19 cellular contexts compared by ENCODE assay signal in the genomic region with DNA sequence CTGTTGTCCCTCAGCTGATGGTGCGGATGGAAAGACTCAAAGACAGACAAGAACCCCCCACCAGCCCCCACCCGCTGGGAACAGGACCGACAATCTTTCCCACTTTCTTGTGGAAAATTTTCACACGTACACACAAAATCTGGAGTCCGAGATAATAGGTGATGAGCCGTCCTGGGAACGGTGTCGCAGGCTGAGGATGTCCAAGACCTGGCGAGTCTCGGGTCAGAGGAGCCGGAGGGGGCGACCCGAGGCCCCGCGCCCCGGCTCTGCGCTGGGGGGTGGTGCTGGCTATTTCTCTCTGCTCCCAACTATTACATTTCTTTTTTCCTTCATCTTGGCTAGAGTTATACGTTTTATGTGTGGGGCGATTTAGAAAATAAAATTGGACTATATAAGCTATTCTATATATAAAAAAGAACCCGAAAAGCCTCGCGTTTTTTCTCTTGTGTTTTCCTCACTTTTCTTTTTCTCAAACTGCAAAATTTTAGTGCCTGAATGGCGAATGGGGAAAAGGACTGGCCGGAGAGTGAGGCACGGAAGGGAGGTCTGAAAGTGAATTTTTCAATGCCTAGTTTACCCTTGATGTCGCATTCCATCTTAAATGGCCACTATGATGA.
"Had no signal": no experiment of that assay in that cellular context is flagged by ENCODE, and none has a peak within 500 bp of the region (broad histone marks: within the 10 kb centered on the region; RNA-seq: fewer than 3 reads in every experiment).

No MANE protein-coding gene starts in this region.

- ATAC-seq: activated naive CD8-positive, alpha-beta T cell treated with anti-CD3 and anti-CD28 coated beads, Interleukin-2, amount 50 U/mL, for 24 hours; left lobe of liver; natural killer cell treated with Interleukin-12 subunit alpha and Interleukin-12 subunit beta and Interleukin-15 and Interleukin-18, amount 100 ng/mL, for 72 hours had no signal

- H3K27ac Mint-ChIP-seq: activated naive CD8-positive, alpha-beta T cell treated with anti-CD3 and anti-CD28 coated beads, Interleukin-2, amount 50 U/mL, for 24 hours; activated T-helper 1 cell treated with anti-CD3 and anti-CD28 coated beads, Interleukin-12 subunit alpha, Interleukin-12 subunit beta, Interleukin-2, Interleukin-4 antibody, amounts not matched to agents 30 ng/mL and 10 ng/mL and 1 ng/mL, durations not matched to agents 14 hours and 24 hours and 36 hours; dendritic cell treated with granulocyte-macrophage colony-stimulating factor and Interleukin-4, amounts not matched to agents 40 ng/mL and 50 ng/mL, for 4 days; natural killer cell treated with Interleukin-12 subunit alpha and Interleukin-12 subunit beta and Interleukin-15 and Interleukin-18, amount 100 ng/mL, for 72 hours; stimulated activated naive CD8-positive, alpha-beta T cell treated with anti-CD3 and anti-CD28 coated beads, Interleukin-15, Interleukin-2, amounts not matched to agents 100 ng/mL and 50 ng/mL, for 24 hours had no signal

- H3K36me3 ChIP-seq: prostate gland, sigmoid colon had no signal

- H3K4me3 Mint-ChIP-seq: activated naive CD8-positive, alpha-beta T cell treated with anti-CD3 and anti-CD28 coated beads, Interleukin-2, amount 50 U/mL, for 24 hours; activated T-helper 1 cell treated with anti-CD3 and anti-CD28 coated beads, Interleukin-12 subunit alpha, Interleukin-12 subunit beta, Interleukin-2, Interleukin-4 antibody, amounts not matched to agents 30 ng/mL and 10 ng/mL and 1 ng/mL, durations not matched to agents 14 hours and 24 hours and 36 hours; dendritic cell treated with granulocyte-macrophage colony-stimulating factor and Interleukin-4, amounts not matched to agents 40 ng/mL and 50 ng/mL, for 4 days; natural killer cell treated with Interleukin-12 subunit alpha and Interleukin-12 subunit beta and Interleukin-15 and Interleukin-18, amount 100 ng/mL, for 72 hours; stimulated activated naive CD8-positive, alpha-beta T cell treated with anti-CD3 and anti-CD28 coated beads, Interleukin-15, Interleukin-2, amounts not matched to agents 100 ng/mL and 50 ng/mL, for 24 hours had no signal

- H3K4me3 ChIP-seq: prostate gland, sigmoid colon had no signal

- H3K9me3 Mint-ChIP-seq: activated naive CD8-positive, alpha-beta T cell treated with anti-CD3 and anti-CD28 coated beads, Interleukin-2, amount 50 U/mL, for 24 hours; activated T-helper 1 cell treated with anti-CD3 and anti-CD28 coated beads, Interleukin-12 subunit alpha, Interleukin-12 subunit beta, Interleukin-2, Interleukin-4 antibody, amounts not matched to agents 30 ng/mL and 10 ng/mL and 1 ng/mL, durations not matched to agents 14 hours and 24 hours and 36 hours; dendritic cell treated with granulocyte-macrophage colony-stimulating factor and Interleukin-4, amounts not matched to agents 40 ng/mL and 50 ng/mL, for 4 days; natural killer cell treated with Interleukin-12 subunit alpha and Interleukin-12 subunit beta and Interleukin-15 and Interleukin-18, amount 100 ng/mL, for 72 hours; stimulated activated naive CD8-positive, alpha-beta T cell treated with anti-CD3 and anti-CD28 coated beads, Interleukin-15, Interleukin-2, amounts not matched to agents 100 ng/mL and 50 ng/mL, for 24 hours had no signal

- H3K4me1 ChIP-seq: prostate gland had no signal

- DNase-seq: activated CD4-positive, alpha-beta T cell treated with anti-CD3 and anti-CD28 coated beads for 4 hours; activated naive CD4-positive, alpha-beta T cell treated with Interleukin-2 at 50 U/mL for 16 hours; activated naive CD8-positive, alpha-beta T cell treated with anti-CD3 and anti-CD28 coated beads, Interleukin-2, amount 50 U/mL, for 24 hours; erythroblast; foreskin fibroblast; islet precursor cell; mammary epithelial cell; nucleus accumbens; sigmoid colon; stimulated activated CD4-positive, alpha-beta T cell treated with anti-CD3 and anti-CD28 coated beads, Interleukin-2, amount 100 ng/mL, for 48 hours; stimulated activated CD8-positive, alpha-beta memory T cell treated with anti-CD3 and anti-CD28 coated beads, Interleukin-4, amount 100 ng/mL, for 48 hours; T-helper 9 cell had no signal

- H3K27ac ChIP-seq: prostate gland, sigmoid colon, VCaP had no signal
